20 cellular contexts compared by ENCODE assay signal in genomic region chr1:164155337-164155850, GRCh38.
DNase-seq lines count a peak whose midpoint lies in the region; TF ChIP-seq lines count a peak whose summit lies in the region.
"Had no signal": no experiment of that assay in that cellular context is flagged by ENCODE, and none has a peak within 500 bp of the region (broad histone marks: within the 10 kb centered on the region; RNA-seq: fewer than 3 reads in every experiment).

No MANE protein-coding gene starts in this region.

- H3K27ac ChIP-seq in A673 (ENCODE audit: low read depth, low read length, poor library complexity, severe bottlenecking) (peak overlapping the region; percentile 88), HEK293 (ENCODE audit: extremely low read depth, low read depth, low read length) (no peak overlapping the region)
- H3K27ac ChIP-seq: A549, RWPE1, SJSA1 had no signal

- no TSS peak for BruUV-seq in A673 (replicated peaks; lab: Mats Ljungman, UMichigan)

- intact Hi-C loops in A673 (cut with micrococcal nuclease; ENCODE audit: unreplicated experiment) = loop anchor here (10.0 kb wide), 1 partner anchor 629 kb away; no protein-coding TSS in a partner anchor
- intact Hi-C loops in posterior vena cava (cut with DNase I) = no loop called here

- H3K9me3 ChIP-seq in A673 (ENCODE audit: low read depth, low read length, poor library complexity, severe bottlenecking) = peaks cover 3% of the 10 kb centered on the region
- no peaks in the 10 kb centered on the region for H3K9me3 ChIP-seq in HEK293 (ENCODE audit: control insufficient read depth, insufficient read depth, low read depth, low read length)
- no peaks in the 10 kb centered on the region for H3K9me3 ChIP-seq in adipocyte (ENCODE audit: control insufficient read depth, low read length)
- H3K9me3 ChIP-seq: Caco-2, SJSA1 had no signal

- TF ChIP-seq CTCF in A673 (conservative IDR thresholded peaks at IDR 0.05; ENCODE audit: low read depth, low read length) = no peak
- no peak for TF ChIP-seq CTCF in HEK293 (tag by site-specific recombination; IDR thresholded peaks at IDR 0.05)

- H3K4me3 ChIP-seq in A673 (ENCODE audit: low read depth, low read length, poor library complexity, severe bottlenecking) (no peak overlapping the region), HEK293 (ENCODE audit: low read depth, low read length) (no peak overlapping the region), adipocyte (ENCODE audit: low read length) (no peak overlapping the region)
- H3K4me3 ChIP-seq: A549, SJSA1 had no signal

- no peak overlapping the region for H3K9ac ChIP-seq in adipocyte (ENCODE audit: low read length)

- H3K4me1 ChIP-seq in A673 (ENCODE audit: insufficient read depth, low read length, poor library complexity, severe bottlenecking) (peaks cover 32% of the 10 kb centered on the region), HEK293 (ENCODE audit: control insufficient read depth, insufficient read depth, low read length) (no peaks in the 10 kb centered on the region), adipocyte (ENCODE audit: control insufficient read depth, insufficient read depth, low read length) (no peaks in the 10 kb centered on the region)
- H3K4me1 ChIP-seq: A549, Caco-2, SJSA1 had no signal

- CTCF ChIA-PET in A673 (lab: Charles Lee) = interaction anchor here (0.7 kb wide), 1 partner anchor 642 kb away, joined by 5 read pairs; no protein-coding TSS in a partner anchor
- CTCF ChIA-PET in HEK293 (lab: Yijun Ruan, JAX) = interaction anchor here (0.8 kb wide), 1 partner anchor 12 kb away, joined by 3 read pairs; no protein-coding TSS in a partner anchor

- DNase-seq in A673 (ENCODE audit: low spot score) (peak; percentile 93), adipocyte (ENCODE audit: low read depth) (peak; percentile 1), left kidney (ENCODE audit: low read depth, low spot score) (peak; percentile 7), posterior vena cava (ENCODE audit: low spot score) (no peak), NCI-H1417 (lab: John Stamatoyannopoulos, UW) (no peak)
- DNase-seq in stimulated activated naive CD4-positive, alpha-beta T cell (lab: John Stamatoyannopoulos, UW) = no peak
- DNase-seq: AML-193, Caco-2, DMS79 treated with DMSO at 0.1 percent for 48 hours, GDM1, GOT3, HFFc6, KG1, NCI-H1092, NCI-H187 treated with DMSO at 0.1 percent for 48 hours, NCI-H510A had no signal

- no peaks in the 10 kb centered on the region for H3K27me3 ChIP-seq in A673 (replicated peaks; ENCODE audit: insufficient read depth, low read depth, low read length, poor library complexity)
- no peaks in the 10 kb centered on the region for H3K27me3 ChIP-seq in adipocyte (replicated peaks; ENCODE audit: control insufficient read depth, insufficient read depth, low read length)

- POLR2A ChIA-PET in A673 (lab: Charles Lee; ENCODE audit: low non-redundant PET) (interaction anchor here (0.6 kb wide), 2 partner anchors 638 to 797 kb away, joined by 3 to 4 read pairs; no protein-coding TSS in a partner anchor), HEK293 (lab: Yijun Ruan, JAX) (no interaction called here)

- H3K36me3 ChIP-seq in A673 (ENCODE audit: insufficient read depth, low read length, poor library complexity, severe bottlenecking) = no peaks in the 10 kb centered on the region
- H3K36me3 ChIP-seq in HEK293 (ENCODE audit: control insufficient read depth in 2 of 2, insufficient read depth in 1 of 2, low read length in 2 of 2) = no peaks in the 10 kb centered on the region
- H3K36me3 ChIP-seq in adipocyte (ENCODE audit: control insufficient read depth, insufficient read depth, low read length, severe bottlenecking) = no peaks in the 10 kb centered on the region
- H3K36me3 ChIP-seq: SJSA1 had no signal

TF ChIP-seq in HEK293, 187 proteins besides CTCF, POLR2A, EP300 and RAD21:
- peak; percentile 63; the same call in 1 of the 2 replicates for TF ChIP-seq PRDM10 (tag by site-specific recombination; IDR thresholded peaks at IDR 0.05)
- no peak for TF ChIP-seq ZNF202 (tag by site-specific recombination; IDR thresholded peaks at IDR 0.05; ENCODE audit: borderline replicate concordance)

Comparison
In these comparisons a context has a peak if more than half of its experiments do, and no peak if none do; other contexts are left out.
1. DNase-seq: peak in A673 (single experiment), adipocyte (single experiment) and left kidney (single experiment); none in posterior vena cava (single experiment), stimulated activated naive CD4-positive, alpha-beta T cell (0 of 6) and NCI-H1417 (0 of 3).